9 cellular contexts compared by ENCODE assay signal in the genomic region with DNA sequence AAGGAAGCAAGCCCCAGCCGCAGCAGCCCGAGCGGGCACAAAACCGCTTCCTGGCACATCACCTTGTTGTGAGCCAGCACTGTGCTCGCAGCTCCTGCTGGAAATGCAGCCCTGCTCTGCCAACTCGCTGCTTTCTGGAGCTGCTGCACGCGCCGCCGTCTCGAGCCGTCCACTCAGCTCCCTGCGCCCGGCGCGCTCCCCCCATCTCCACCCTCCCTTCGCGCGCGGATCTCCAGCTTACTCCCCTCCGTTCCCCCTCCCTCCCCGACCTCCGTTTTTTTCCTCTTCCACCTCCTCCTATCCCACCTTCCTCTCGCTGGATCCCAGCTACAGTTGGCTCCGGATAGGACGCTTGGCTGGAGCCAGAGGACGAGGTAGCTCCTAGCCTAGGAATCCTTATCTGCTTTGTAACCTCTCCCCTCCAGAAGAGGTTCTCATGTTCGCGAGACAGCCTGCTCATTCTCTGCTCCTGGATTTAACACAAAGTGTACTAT. TPM values are rescaled to one million over a fixed set of nuclear protein-coding genes. Genes with fewer than 3 reads are reported as not detected.
DNase-seq lines count a peak whose midpoint lies in the region; ATAC-seq and TF ChIP-seq lines count a peak whose summit lies in the region.
"Had no signal": no experiment of that assay in that cellular context is flagged by ENCODE, and none has a peak within 500 bp of the region (broad histone marks: within the 10 kb centered on the region; RNA-seq: fewer than 3 reads in every experiment).

Gene SPOCK3 (minus strand): TSS at position 107 of the 494 bp plus-strand sequence.

- CTCF ChIA-PET in BJ (lab: Yijun Ruan, JAX) = no interaction called here

- H3K36me3 ChIP-seq in BJ (ENCODE audit: control insufficient read depth, insufficient read depth, low read length) = no peaks in the 10 kb centered on the region
- no peaks in the 10 kb centered on the region for H3K36me3 ChIP-seq in body of pancreas (replicated peaks in 1 of 2; ENCODE audit: insufficient read depth in 1 of 2, low read depth in 2 of 2)
- H3K36me3 ChIP-seq in iPS-15b (ENCODE audit: control insufficient read depth, insufficient read depth, low read length) = no peaks in the 10 kb centered on the region
- H3K36me3 ChIP-seq in effector memory CD4-positive, alpha-beta T cell (ENCODE audit: control insufficient read depth, insufficient read depth, low read length) = no peaks in the 10 kb centered on the region

- H3K4me1 ChIP-seq in body of pancreas (peaks cover 16% of the 10 kb centered on the region), iPS-15b (ENCODE audit: control insufficient read depth, insufficient read depth, low read length) (peaks cover 4% of the 10 kb centered on the region)
- H3K4me1 ChIP-seq in effector memory CD4-positive, alpha-beta T cell (ENCODE audit: control insufficient read depth, insufficient read depth, low read length, poor library complexity, severe bottlenecking) = no peaks in the 10 kb centered on the region

- TF ChIP-seq POLR2A in body of pancreas (IDR thresholded peaks at IDR 0.05) = no peak

- H3K27me3 ChIP-seq in BJ (ENCODE audit: control insufficient read depth, insufficient read depth, low read length) (0 out of 2 replicates have a peak, but pooled peaks cover 3% of the 10 kb centered on the region), body of pancreas (peaks cover 0 to 11% of the 10 kb centered on the region in 2 donors), iPS-15b (ENCODE audit: control insufficient read depth, insufficient read depth, low read length) (peaks cover 37% of the 10 kb centered on the region)
- H3K27me3 ChIP-seq in effector memory CD4-positive, alpha-beta T cell (replicated peaks; ENCODE audit: control insufficient read depth, insufficient read depth, low read length, poor library complexity, severe bottlenecking) = no peaks in the 10 kb centered on the region

- peak within 1 kb of the TSS; percentile 8 for H3K9ac ChIP-seq in iPS-15b (ENCODE audit: low read depth, low read length)

- ATAC-seq in GM19463 (IDR thresholded peaks at IDR 0.05; ENCODE audit: unreplicated experiment) (peak; percentile 40), body of pancreas (peak; percentile 79)
- ATAC-seq: K562 had no signal

- POLR2A ChIA-PET in BJ (lab: Charles Lee) = no interaction called here

- no peak for DNase-seq in BJ (ENCODE audit: low read depth)
- peak; percentile 7 for DNase-seq in NCI-H2081 treated with DMSO at 0.1 percent for 48 hours (lab: John Stamatoyannopoulos, UW)
- DNase-seq in body of pancreas = peak; percentile 22 to 57 (median 38)
- DNase-seq in retinal pigment epithelial cell (ENCODE audit: low read depth) = peak; percentile 37
- no peak for DNase-seq in effector memory CD4-positive, alpha-beta T cell
- no peak for DNase-seq in GOT3 (lab: John Stamatoyannopoulos, UW)

- no peaks in the 10 kb centered on the region for H3K9me3 ChIP-seq in body of pancreas
- H3K9me3 ChIP-seq in iPS-15b (ENCODE audit: control insufficient read depth, insufficient read depth, low read length) = no peaks in the 10 kb centered on the region
- no peaks in the 10 kb centered on the region for H3K9me3 ChIP-seq in effector memory CD4-positive, alpha-beta T cell (ENCODE audit: control insufficient read depth, low read length)

- WGBS in body of pancreas, 2 donors = 1% methylated on average over 29 of the region's 29 CpGs

- H3K4me3 ChIP-seq in BJ (ENCODE audit: low read depth, low read length) (peak within 1 kb of the TSS; percentile 11; the same call in 1 of the 2 replicates), body of pancreas (peak within 1 kb of the TSS in 1 of 2 donors; percentile 10), iPS-15b (ENCODE audit: low read depth, low read length) (peak within 1 kb of the TSS; percentile 86), retinal pigment epithelial cell (ENCODE audit: low read length) (peak within 1 kb of the TSS; percentile 88)
- H3K4me3 ChIP-seq in effector memory CD4-positive, alpha-beta T cell (ENCODE audit: insufficient read depth, low read depth, low read length, poor library complexity, severe bottlenecking) = no peak within 1 kb of the TSS
- H3K4me3 ChIP-seq: K562 had no signal

- no peak for TF ChIP-seq CTCF in BJ (IDR thresholded peaks at IDR 0.05; ENCODE audit: insufficient read depth, low read depth, low read length)
- no peak for TF ChIP-seq CTCF in body of pancreas (IDR thresholded peaks at IDR 0.05)
- TF ChIP-seq CTCF in retinal pigment epithelial cell (conservative IDR thresholded peaks at IDR 0.05; ENCODE audit: low read depth, low read length) = no peak

- intact Hi-C loops in body of pancreas (cut with DNase I) = no loop called here

- H3K27ac ChIP-seq in body of pancreas = no peak within 1 kb of the TSS
- H3K27ac ChIP-seq in effector memory CD4-positive, alpha-beta T cell (ENCODE audit: insufficient read depth, low read length, poor library complexity, severe bottlenecking) = no peak within 1 kb of the TSS

RNA-seq across cellular contexts. Expression of gene SPOCK3, which starts in this region (rescaled TPM):
- polyA plus RNA-seq in BJ (2011; rRNA removed) = not detected in 2 replicates
- polyA minus RNA-seq in BJ (2011; rRNA and poly(A)+ RNA removed) = not detected in 2 replicates
- total RNA-seq in body of pancreas = not detected
- total RNA-seq: K562 had no signal
- polyA plus RNA-seq: K562 had no signal

Comparison
In these comparisons a context has a peak if more than half of its experiments do, and no peak if none do; other contexts are left out.
1. Peak in DNase-seq and ATAC-seq in body of pancreas; RNA of the gene not detected or under 1 TPM.
2. DNase-seq: peak in NCI-H2081 treated with DMSO at 0.1 percent for 48 hours (single experiment) and retinal pigment epithelial cell (single experiment); none in BJ (single experiment), effector memory CD4-positive, alpha-beta T cell (0 of 3) and GOT3 (single experiment).